ENCODE assay signal across 8 cellular contexts in the genomic region with DNA sequence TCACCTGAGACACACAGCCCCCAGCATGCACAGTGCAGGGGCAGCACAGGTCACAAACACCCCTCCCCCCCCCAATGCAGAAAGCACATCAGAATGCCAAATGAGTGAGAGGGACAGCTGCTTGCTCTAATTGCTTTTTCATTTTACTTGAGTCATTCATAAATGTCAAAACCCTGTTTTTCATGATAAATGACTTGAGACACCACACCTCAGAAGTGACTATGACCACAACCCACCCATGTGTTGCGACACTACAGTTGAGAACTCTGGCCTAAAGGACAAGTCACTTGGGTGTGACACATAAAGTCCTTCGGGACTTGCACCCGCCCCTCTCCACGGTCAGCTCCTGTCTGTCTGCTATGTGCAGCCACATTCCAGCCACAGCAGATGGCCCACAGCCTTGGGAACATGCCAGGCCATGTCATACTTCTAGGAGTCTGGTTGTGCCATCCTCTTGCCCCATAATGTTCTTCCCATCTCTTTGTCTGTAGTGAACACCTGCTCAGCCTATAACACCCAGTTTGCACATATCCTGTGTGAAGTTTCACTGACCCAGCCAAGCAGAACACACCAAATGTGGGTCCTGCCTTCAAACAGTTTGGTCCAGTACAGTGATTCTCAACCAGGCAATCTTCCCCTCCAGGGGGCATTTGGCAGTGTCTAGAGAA. TPM values are rescaled to one million over a fixed set of nuclear protein-coding genes. Genes with fewer than 3 reads are reported as not detected.
DNase-seq lines count a peak whose midpoint lies in the region; ATAC-seq, FAIRE-seq and TF ChIP-seq lines count a peak whose summit lies in the region.

No MANE protein-coding gene starts in this region.

- H3K27me3 ChIP-seq in small intestine (ENCODE audit: control insufficient read depth in 2 of 2, insufficient read depth in 2 of 2, low read length in 2 of 2), result no peaks in the 10 kb centered on the region

- peaks cover 0 to 9% of the 10 kb centered on the region in 2 donors for H3K4me1 ChIP-seq in small intestine (ENCODE audit: control insufficient read depth in 2 of 2, insufficient read depth in 1 of 2, low read depth in 1 of 2, low read length in 1 of 2)

- WGBS in small intestine, 3 donors, result 9 to 46% (median 40%) methylated on average over 4 of the region's 4 CpGs

- peak; percentile 88 for ATAC-seq in GM19328 (IDR thresholded peaks at IDR 0.05; ENCODE audit: unreplicated experiment)
- peak; percentile 90 for ATAC-seq in HG03135 (IDR thresholded peaks at IDR 0.05; ENCODE audit: unreplicated experiment)
- ATAC-seq in esophagus mucosa, result peak; percentile 98

- H3K27ac ChIP-seq in small intestine (ENCODE audit: low read depth in 1 of 2, low read length in 1 of 2) (peak overlapping the region; percentile 8 to 85), coronary artery (no peak overlapping the region)

- no peaks in the 10 kb centered on the region for H3K9me3 ChIP-seq in small intestine (ENCODE audit: control insufficient read depth, low read depth)

- no peak for FAIRE-seq in small intestine (lab: Jason Lieb, UNC)

- no peaks in the 10 kb centered on the region for H3K36me3 ChIP-seq in small intestine (ENCODE audit: control insufficient read depth in 2 of 2, insufficient read depth in 2 of 2, low read length in 2 of 2)

- TF ChIP-seq CTCF in coronary artery (IDR thresholded peaks at IDR 0.05), result no peak

- H3K4me3 ChIP-seq in small intestine (ENCODE audit: low read depth in 1 of 2, low read length in 2 of 2) (no peak overlapping the region), coronary artery (no peak overlapping the region)

- in situ Hi-C loops in Caki2 (cut with HindIII; ENCODE audit: low pct_unique_long_range_greater_than_20kb, low sequenced_read_pairs), result no loop called here

- DNase-seq in Caki2 (ENCODE audit: low read depth) (peak; percentile 76), NOMO-1 (lab: John Stamatoyannopoulos, UW; ENCODE audit: unreplicated experiment in 2 of 2) (peak; percentile 91 to 93), small intestine (peak; percentile 98), coronary artery (ENCODE audit: low spot score) (no peak)
- no peak for DNase-seq in stimulated activated CD4-positive, alpha-beta T cell treated with anti-CD3 and anti-CD28 coated beads, Interleukin-12 subunit alpha, Interleukin-12 subunit beta, amount 100 ng/mL, for 4 hours

RNA-seq across cellular contexts. Expression of a gene that starts 30.2 kb away (rescaled TPM):
- 25.9 and 26.1 TPM in 2 replicates for total RNA-seq in Caki2 (2014; rRNA removed; shearing (Covaris generic); ENCODE audit: low replicate concordance)
- 119 TPM for total RNA-seq in esophagus mucosa
- polyA plus RNA-seq in small intestine, result 100 to 1,000 TPM in 2 of 3 donors, 10 to 100 TPM in 1; 41.0 to 215 (median 193) TPM

Comparison
In these comparisons a context has a peak if more than half of its experiments do, and no peak if none do; other contexts are left out.
1. DNase-seq: peak in Caki2 (single experiment), NOMO-1 (2 of 2) and small intestine (single experiment); none in stimulated activated CD4-positive, alpha-beta T cell treated with anti-CD3 and anti-CD28 coated beads, Interleukin-12 subunit alpha, Interleukin-12 subunit beta, amount 100 ng/mL, for 4 hours (single experiment) and coronary artery (single experiment).
2. H3K27ac ChIP-seq: peak in small intestine (2 of 2); none in coronary artery (0 of 2).
3. Peak in every context shown above with its lines, with median percentiles within 50 percentile points of each other: ATAC-seq.